In genomic region chr18:25876334-25876979, GRCh38 we compare ENCODE assay signal across 19 cellular contexts.
DNase-seq lines count a peak whose midpoint lies in the region; ATAC-seq and TF ChIP-seq lines count a peak whose summit lies in the region.
"Had no signal": no experiment of that assay in that cellular context is flagged by ENCODE, and none has a peak within 500 bp of the region (broad histone marks: within the 10 kb centered on the region; RNA-seq: fewer than 3 reads in every experiment).

No MANE protein-coding gene starts in this region.

- peak overlapping the region; percentile 43; the same call in 1 of the 2 replicates for H3K4me2 ChIP-seq in IMR-90 (ENCODE audit: low read depth, low read length)

- intact Hi-C loops in IMR-90 (cut with micrococcal nuclease): no loop called here

- no peak overlapping the region for H4K8ac ChIP-seq in IMR-90 (ENCODE audit: low read depth in 2 of 2, low read length in 2 of 2)

- no peak overlapping the region for H3K4ac ChIP-seq in IMR-90 (ENCODE audit: low read depth, low read length)

- CTCF ChIA-PET in IMR-90 (lab: Yijun Ruan, JAX): no interaction called here

- H4K5ac ChIP-seq in IMR-90 (ENCODE audit: low read depth, low read length): no peak overlapping the region

- dilution Hi-C loops in IMR-90 (cut with HindIII; ENCODE audit: low sequenced_read_pairs, unreplicated experiment): no loop called here

- H3K56ac ChIP-seq in IMR-90 (ENCODE audit: extremely low read depth, insufficient read depth, low read length): no peak overlapping the region

- no peak for TF ChIP-seq CTCF in IMR-90 (conservative IDR thresholded peaks at IDR 0.05; ENCODE audit: low read depth, low read length)

- DNase-seq in COLO668 (lab: John Stamatoyannopoulos, UW; ENCODE audit: unreplicated experiment) (peak; percentile 17), IMR-90 (peak; percentile 4), RPMI7951 (ENCODE audit: low read depth) (peak; percentile 45), KBM-7 (no peak)
- no peak for DNase-seq in effector CD8-positive, alpha-beta T cell (lab: John Stamatoyannopoulos, UW)
- no peak for DNase-seq in activated CD4-positive, alpha-beta T cell treated with anti-CD3 and anti-CD28 coated beads, Interleukin-2, amount 50 U/mL, for 1 hour
- DNase-seq: activated CD4-positive, CD25-positive, alpha-beta regulatory T cell; activated CD8-positive, alpha-beta T cell treated with anti-CD3 and anti-CD28 coated beads for 36 hours; activated naive CD4-positive, alpha-beta T cell; cortex of kidney; heart left ventricle; NCI-H226; stimulated activated CD4-positive, alpha-beta T cell treated with anti-CD3 and anti-CD28 coated beads, Interleukin-4, amount 100 ng/mL, for 24 hours; stimulated activated naive CD4-positive, alpha-beta T cell treated with Interleukin-2 at 50 U/mL for 16 hours; T1000 had no signal

- no peak overlapping the region for H2AK5ac ChIP-seq in IMR-90 (ENCODE audit: low read depth, low read length)

- no peak overlapping the region for H4K91ac ChIP-seq in IMR-90 (ENCODE audit: insufficient read depth, low read depth, low read length)

- POLR2A ChIA-PET in IMR-90 (lab: Charles Lee; ENCODE audit: unreplicated experiment): no interaction called here

- no TSS peak for BruUV-seq in IMR-90 (replicated peaks; lab: Mats Ljungman, UMichigan)

- H3K18ac ChIP-seq in IMR-90 (ENCODE audit: low read depth, low read length): no peak overlapping the region

- in situ Hi-C loops in IMR-90 (cut with MboI; ENCODE audit: low sequenced_read_pairs) (no loop called here), KBM-7 (cut with MboI; ENCODE audit: low pct_unique_long_range_greater_than_20kb, low sequenced_read_pairs) (no loop called here)

- H3K36me3 ChIP-seq in IMR-90 (ENCODE audit: control insufficient read depth, insufficient read depth, low read length): no peaks in the 10 kb centered on the region
- H3K36me3 ChIP-seq in mesodermal cell (ENCODE audit: control insufficient read depth, insufficient read depth, low read length): no peaks in the 10 kb centered on the region
- H3K36me3 ChIP-seq: heart left ventricle had no signal

- H3K9ac ChIP-seq in IMR-90 (ENCODE audit: low read depth, low read length): no peak overlapping the region

- H3K9me1 ChIP-seq in IMR-90 (ENCODE audit: insufficient read depth, low read length): no peaks in the 10 kb centered on the region

- H3K79me1 ChIP-seq in IMR-90 (ENCODE audit: low read depth in 1 of 2, low read length in 2 of 2): no peaks in the 10 kb centered on the region

- H4K20me1 ChIP-seq in IMR-90 (ENCODE audit: insufficient read depth, low read length): no peaks in the 10 kb centered on the region

- no peak overlapping the region for H2AFZ ChIP-seq in IMR-90 (replicated peaks; ENCODE audit: low read length, poor library complexity)

- H3K4me1 ChIP-seq in IMR-90 (ENCODE audit: control insufficient read depth, insufficient read depth, low read length) (no peaks in the 10 kb centered on the region; the same call in 1 of the 2 replicates), mesodermal cell (ENCODE audit: control insufficient read depth, insufficient read depth, low read length, poor library complexity, severe bottlenecking) (peaks cover 7% of the 10 kb centered on the region)

- H3K9me3 ChIP-seq in IMR-90 (ENCODE audit: control insufficient read depth, insufficient read depth, low read length) (peaks cover 2% of the 10 kb centered on the region; the same call in 1 of the 2 replicates), mesodermal cell (ENCODE audit: control insufficient read depth, low read length) (peaks cover 6% of the 10 kb centered on the region)

- no peak for TF ChIP-seq POLR2A in IMR-90 (IDR thresholded peaks at IDR 0.05; ENCODE audit: low read depth, low read length)

- H2BK120ac ChIP-seq in IMR-90 (ENCODE audit: low read depth, low read length): no peak overlapping the region

- no peak overlapping the region for H2BK5ac ChIP-seq in IMR-90 (ENCODE audit: low read depth, low read length, poor library complexity, severe bottlenecking)

- no CpG with 5 or more reads among the region's 7 CpGs for WGBS in IMR-90 (ENCODE audit: extremely low coverage in 2 of 2, insufficient read length in 1 of 2), 2 experiments
- WGBS in mesodermal cell (ENCODE audit: insufficient coverage in 2 of 2), 2 experiments: 72 to 78% methylated on average over 3 to 6 of the region's 7 CpGs

- ATAC-seq in IMR-90 (ENCODE audit: low read depth) (no peak), esophagus mucosa (no peak)
- ATAC-seq: activated CD8-positive, alpha-beta T cell treated with anti-CD3 and anti-CD28 coated beads for 36 hours; left lobe of liver had no signal

- no peak overlapping the region for H2BK20ac ChIP-seq in IMR-90 (ENCODE audit: low read depth, low read length)

- TF ChIP-seq RAD21 in IMR-90 (IDR thresholded peaks at IDR 0.05; ENCODE audit: low read length): no peak

- H3K27ac ChIP-seq in IMR-90 (ENCODE audit: insufficient read depth, low read length) (no peak overlapping the region), mesodermal cell (ENCODE audit: low read depth, low read length, severe bottlenecking) (peak overlapping the region; percentile 41)
- H3K27ac ChIP-seq: C4-2B had no signal

- no peak overlapping the region for H2BK15ac ChIP-seq in IMR-90 (ENCODE audit: low read depth, low read length)

- H3K14ac ChIP-seq in IMR-90 (replicated peaks; ENCODE audit: low read depth, low read length): no peak overlapping the region

- H3K23ac ChIP-seq in IMR-90 (ENCODE audit: low read depth, low read length): no peak overlapping the region

- no peak overlapping the region for H2AK9ac ChIP-seq in IMR-90 (replicated peaks; ENCODE audit: low read depth, low read length, poor library complexity)

- H3K4me3 ChIP-seq in IMR-90 (ENCODE audit: insufficient read depth, low read depth, low read length) (no peak overlapping the region), mesodermal cell (ENCODE audit: extremely low read depth, insufficient read depth, low read length, poor library complexity, severe bottlenecking) (no peak overlapping the region)
- H3K4me3 ChIP-seq: heart left ventricle had no signal

- H3K27me3 ChIP-seq in IMR-90 (ENCODE audit: control insufficient read depth, insufficient read depth, low read length): peaks cover 4% of the 10 kb centered on the region

TF ChIP-seq in IMR-90, 13 proteins besides CTCF, POLR2A, EP300 and RAD21:
- TF ChIP-seq, protein P1, sequence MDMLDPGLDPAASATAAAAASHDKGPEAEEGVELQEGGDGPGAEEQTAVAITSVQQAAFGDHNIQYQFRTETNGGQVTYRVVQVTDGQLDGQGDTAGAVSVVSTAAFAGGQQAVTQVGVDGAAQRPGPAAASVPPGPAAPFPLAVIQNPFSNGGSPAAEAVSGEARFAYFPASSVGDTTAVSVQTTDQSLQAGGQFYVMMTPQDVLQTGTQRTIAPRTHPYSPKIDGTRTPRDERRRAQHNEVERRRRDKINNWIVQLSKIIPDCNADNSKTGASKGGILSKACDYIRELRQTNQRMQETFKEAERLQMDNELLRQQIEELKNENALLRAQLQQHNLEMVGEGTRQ (IDR thresholded peaks at IDR 0.05; ENCODE audit: low read depth, low read length): no peak

Comparison
In these comparisons a context has a peak if more than half of its experiments do, and no peak if none do; other contexts are left out.
1. DNase-seq: peak in COLO668 (single experiment), IMR-90 (single experiment) and RPMI7951 (single experiment); none in KBM-7 (single experiment), effector CD8-positive, alpha-beta T cell (single experiment) and activated CD4-positive, alpha-beta T cell treated with anti-CD3 and anti-CD28 coated beads, Interleukin-2, amount 50 U/mL, for 1 hour (single experiment).